25 cellular contexts compared by ENCODE assay signal in genomic region chr15:97930230-97930629, GRCh38.
"Had no signal": no experiment of that assay in that cellular context is flagged by ENCODE, and none has a peak within 500 bp of the region (broad histone marks: within the 10 kb centered on the region; RNA-seq: fewer than 3 reads in every experiment).

No MANE protein-coding gene starts in this region.

- H3K27me3 ChIP-seq: ovary, right atrium auricular region, right lobe of liver, stomach, testis, thyroid gland, transverse colon, upper lobe of left lung had no signal

- H3K9me3 ChIP-seq: ovary, right lobe of liver, testis, thyroid gland had no signal

- ATAC-seq: left colon; mucosa of descending colon; naive thymus-derived CD4-positive, alpha-beta T cell; natural killer cell treated with Interleukin-12 subunit alpha and Interleukin-12 subunit beta and Interleukin-15 and Interleukin-18, amount 100 ng/mL, for 72 hours; stimulated activated naive B cell treated with anti-CD40 and anti-IgM and Interleukin-4, amounts not matched to agents 10 μg/mL and 1 μg/mL and 100 μg/mL, for 72 hours; stimulated activated naive CD8-positive, alpha-beta T cell treated with anti-CD3 and anti-CD28 coated beads, Interleukin-15, Interleukin-2, amounts not matched to agents 100 U/mL and 50 U/mL, for 24 hours had no signal

- H3K4me3 ChIP-seq: left ventricle myocardium inferior, lung, mucosa of descending colon, ovary, right atrium auricular region, right lobe of liver, skin epidermis, stomach, testis, thyroid gland, transverse colon, upper lobe of left lung had no signal

- H3K27ac ChIP-seq: left ventricle myocardium inferior, ovary, right atrium auricular region, right lobe of liver, stomach, testis, thyroid gland, transverse colon, upper lobe of left lung had no signal

- DNase-seq: hypothalamus; immature natural killer cell; kidney; left colon; left ventricle myocardium inferior; midbrain; mucosa of descending colon; naive thymus-derived CD4-positive, alpha-beta T cell; ovary; right lobe of liver; stimulated activated CD4-positive, alpha-beta T cell treated with anti-CD3 and anti-CD28 coated beads, Interleukin-12 subunit alpha, Interleukin-12 subunit beta, amount 100 ng/mL, for 4 hours; stimulated activated CD4-positive, alpha-beta T cell treated with anti-CD3 and anti-CD28 coated beads, Interleukin-15, amount 100 ng/mL, for 24 hours; stimulated activated CD4-positive, alpha-beta T cell treated with anti-CD3 and anti-CD28 coated beads, Interleukin-2, amount 100 ng/mL, for 24 hours; stimulated activated CD4-positive, alpha-beta T cell treated with anti-CD3 and anti-CD28 coated beads, Interleukin-4, amount 100 ng/mL, for 1 hour; stimulated activated naive B cell treated with anti-CD40 and anti-IgM and Interleukin-4, amounts not matched to agents 10 μg/mL and 1 μg/mL and 100 μg/mL, for 72 hours; stimulated activated naive CD8-positive, alpha-beta T cell treated with anti-CD3 and anti-CD28 coated beads, Interleukin-15, Interleukin-2, amounts not matched to agents 100 U/mL and 50 U/mL, for 24 hours; stomach; testis; thyroid gland; transverse colon; upper lobe of left lung had no signal

- H3K4me1 ChIP-seq: left ventricle myocardium inferior, right atrium auricular region, right lobe of liver, stomach, testis, thyroid gland, transverse colon, upper lobe of left lung had no signal

- H3K36me3 ChIP-seq: left ventricle myocardium inferior, ovary, right atrium auricular region, right lobe of liver, stomach, thyroid gland, transverse colon, upper lobe of left lung had no signal
